In genomic region chr19:13077233-13077632, GRCh38 we compare ENCODE assay signal across 1 cellular context.
TF ChIP-seq lines count a peak whose summit lies in the region.

No MANE protein-coding gene starts in this region.

TF ChIP-seq in H1, 55 proteins besides CTCF, POLR2A, EP300 and RAD21:
- no peak for TF ChIP-seq E2F6 (IDR thresholded peaks at IDR 0.05)
- TF ChIP-seq, protein P1, sequence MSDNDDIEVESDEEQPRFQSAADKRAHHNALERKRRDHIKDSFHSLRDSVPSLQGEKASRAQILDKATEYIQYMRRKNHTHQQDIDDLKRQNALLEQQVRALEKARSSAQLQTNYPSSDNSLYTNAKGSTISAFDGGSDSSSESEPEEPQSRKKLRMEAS (IDR thresholded peaks at IDR 0.05), result no peak
- TF ChIP-seq SIX5 (IDR thresholded peaks at IDR 0.05; ENCODE audit: low read depth, low read length), result no peak
- TF ChIP-seq SAP30 (IDR thresholded peaks at IDR 0.05; ENCODE audit: insufficient read depth, insufficient replicate concordance, low read length), result no peak
- no peak for TF ChIP-seq SP4 (IDR thresholded peaks at IDR 0.05; ENCODE audit: low read length)
- no peak for TF ChIP-seq CBX8 (IDR thresholded peaks at IDR 0.05; ENCODE audit: borderline replicate concordance, low read depth, low read length)
- 0 out of 2 replicates have a peak, but pooled peaks have one; percentile 48 for TF ChIP-seq TCF12 (IDR thresholded peaks at IDR 0.05; ENCODE audit: low read depth, low read length)
- no peak for TF ChIP-seq RBBP5 (IDR thresholded peaks at IDR 0.05; ENCODE audit: borderline replicate concordance, low read depth, low read length)
- TF ChIP-seq ASH2L (IDR thresholded peaks at IDR 0.05; ENCODE audit: low read length), result no peak
